In the genomic region with DNA sequence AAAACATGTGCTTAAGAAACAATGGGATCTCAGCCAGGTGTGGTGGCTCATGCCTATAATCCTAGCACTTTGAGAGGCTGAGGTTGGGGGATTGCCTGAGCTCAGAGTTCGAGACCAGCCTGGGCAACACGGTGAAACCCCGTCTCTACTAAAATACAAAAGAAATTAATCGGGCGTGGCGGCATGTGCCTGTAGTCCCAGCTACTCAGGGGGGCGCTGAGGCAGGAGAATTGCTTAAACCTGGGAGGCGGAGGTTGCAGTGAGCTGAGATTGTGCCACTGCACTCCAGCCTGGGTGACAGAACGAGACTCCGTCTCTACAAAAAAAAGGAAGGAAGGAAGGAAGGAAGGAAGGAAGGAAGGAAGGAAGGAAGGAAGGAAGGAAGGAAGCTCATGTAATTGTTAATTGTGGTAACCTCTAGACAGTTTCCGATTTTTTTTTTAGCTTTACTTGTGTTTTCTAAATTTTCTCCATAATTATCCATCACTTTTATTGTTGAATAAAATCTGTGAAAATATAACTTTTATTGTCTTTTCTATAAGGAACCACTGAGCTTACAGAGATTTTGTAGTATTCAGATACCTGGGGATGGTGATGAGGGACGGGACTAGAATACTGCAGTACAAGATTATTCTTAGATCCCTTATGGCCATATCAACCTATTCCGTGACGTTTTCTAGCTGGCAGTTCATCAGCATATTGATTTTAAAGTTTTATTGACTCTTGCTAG, we compare ENCODE assay signal across 32 cellular contexts.
"Had no signal": no experiment of that assay in that cellular context is flagged by ENCODE, and none has a peak within 500 bp of the region (broad histone marks: within the 10 kb centered on the region; RNA-seq: fewer than 3 reads in every experiment).

No MANE protein-coding gene starts in this region.

- H3K27me3 ChIP-seq: MG63 had no signal

- H3K4me3 ChIP-seq: MG63 had no signal

- H3K36me3 ChIP-seq: MG63 had no signal

- DNase-seq: Karpas-422, Kasumi-1, KG1, MM.1S, NCI-H1048, NCI-H1092, NCI-H1092 treated with DMSO at 0.1 percent for 48 hours, NCI-H1105, NCI-H1105 treated with DMSO at 0.1 percent for 48 hours, NCI-H1417, NCI-H1417 treated with DMSO at 0.1 percent for 48 hours, NCI-H1436, NCI-H1436 treated with DMSO at 0.1 percent for 48 hours, NCI-H146, NCI-H1694, NCI-H1694 treated with DMSO at 0.1 percent for 48 hours, NCI-H187, NCI-H187 treated with DMSO at 0.1 percent for 48 hours, NCI-H1930, NCI-H2029, NCI-H2029 treated with DMSO at 0.1 percent for 48 hours, NCI-H2081, NCI-H2081 treated with DMSO at 0.1 percent for 48 hours, NCI-H2107, NCI-H2171, NCI-H2171 treated with DMSO at 0.1 percent for 48 hours, NCI-H2227 treated with DMSO at 0.1 percent for 48 hours, NCI-H345, NCI-H446, NCI-H446 treated with DMSO at 0.1 percent for 48 hours had no signal

- H3K27ac ChIP-seq: KMS-11 had no signal

- H3K9ac ChIP-seq: KMS-11 had no signal
